ENCODE assay signal across 26 cellular contexts in the genomic region with DNA sequence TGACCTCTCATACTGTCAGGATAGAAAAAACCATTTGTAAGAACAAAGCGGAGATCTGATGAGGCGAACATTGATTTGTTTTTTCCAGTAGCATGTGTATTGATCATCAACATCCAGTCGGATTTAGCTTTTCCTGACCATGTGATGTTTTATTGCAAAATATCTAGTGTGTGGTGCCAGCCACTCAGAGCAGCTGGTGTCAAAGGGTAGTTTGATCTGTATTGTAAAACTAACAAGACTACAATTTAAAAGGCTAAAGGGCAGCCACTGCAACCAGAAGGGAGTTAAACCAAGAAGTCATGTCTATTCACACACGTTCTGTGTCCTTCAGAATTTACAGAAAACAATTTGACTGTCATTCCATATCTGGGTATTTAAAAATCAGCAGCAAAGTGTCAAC.
DNase-seq lines count a peak whose midpoint lies in the region; ATAC-seq, FAIRE-seq and TF ChIP-seq lines count a peak whose summit lies in the region.
"Had no signal": no experiment of that assay in that cellular context is flagged by ENCODE, and none has a peak within 500 bp of the region (broad histone marks: within the 10 kb centered on the region; RNA-seq: fewer than 3 reads in every experiment).

No MANE protein-coding gene starts in this region.

- in situ Hi-C loops in HepG2 (cut with HindIII; ENCODE audit: extremely low pct_ligation_motif_present, low pct_unique_long_range_greater_than_20kb): no loop called here

- H4K20me1 ChIP-seq in HepG2 (ENCODE audit: insufficient read depth, low read length): no peaks in the 10 kb centered on the region
- H4K20me1 ChIP-seq: BLaER1 had no signal

- H3K4me1 ChIP-seq in HepG2 (ENCODE audit: insufficient read depth, low read length) (no peaks in the 10 kb centered on the region), right lobe of liver (peaks cover 0 to 13% (median 2%) of the 10 kb centered on the region in 4 donors)
- H3K4me1 ChIP-seq: BE2C, BLaER1 had no signal

- no peak for TF ChIP-seq EP300 in HepG2 (IDR thresholded peaks at IDR 0.05; ENCODE audit: low read depth in 2 of 2, low read length in 2 of 2)
- no peak for TF ChIP-seq EP300 in HepG2 (CRISPR knock-in tag; IDR thresholded peaks at IDR 0.05; ENCODE audit: borderline replicate concordance)

- H3K79me2 ChIP-seq in HepG2 (ENCODE audit: insufficient read depth, low read length): no peaks in the 10 kb centered on the region

- FAIRE-seq in HepG2 (lab: Jason Lieb, UNC) (no peak), HTR-8/SVneo (lab: Jason Lieb, UNC) (no peak)
- FAIRE-seq: A204.1, GM12878, GM12892, GM18507 had no signal

- no peaks in the 10 kb centered on the region for H3K36me3 ChIP-seq in HepG2 (replicated peaks in 1 of 2; ENCODE audit: control insufficient read depth in 1 of 2, insufficient read depth in 2 of 2, low read length in 2 of 2)
- no peaks in the 10 kb centered on the region for H3K36me3 ChIP-seq in right lobe of liver
- H3K36me3 ChIP-seq: BE2C, BLaER1 had no signal

- H3K27me3 ChIP-seq in HepG2 (ENCODE audit: control insufficient read depth in 1 of 2, insufficient read depth in 2 of 2, low read length in 2 of 2) (no peaks in the 10 kb centered on the region), right lobe of liver (no peaks in the 10 kb centered on the region)
- H3K27me3 ChIP-seq: BE2C, BLaER1 had no signal

- no peak for TF ChIP-seq CTCF in HepG2 (CRISPR knock-in tag; IDR thresholded peaks at IDR 0.05)
- no peak for TF ChIP-seq CTCF in right lobe of liver (IDR thresholded peaks at IDR 0.05)

- H3K9me3 ChIP-seq in HepG2 (ENCODE audit: low read length) (no peaks in the 10 kb centered on the region), right lobe of liver (no peaks in the 10 kb centered on the region)
- H3K9me3 ChIP-seq: BLaER1 had no signal

- H3K4me2 ChIP-seq in HepG2 (ENCODE audit: low read depth, low read length): no peak overlapping the region
- H3K4me2 ChIP-seq: BLaER1 had no signal

- no peak for TF ChIP-seq RAD21 in HepG2 (CRISPR knock-in tag; IDR thresholded peaks at IDR 0.05)

- WGBS in HepG2 (ENCODE audit: low lambda C conversion rate): 13% methylated on average over 4 of the region's 4 CpGs
- WGBS in right lobe of liver (ENCODE audit: insufficient coverage, low coverage, low lambda C conversion rate, missing lambda C conversion rate): 23% methylated on average over 4 of the region's 4 CpGs

- no peak overlapping the region for H3K27ac ChIP-seq in HepG2 (ENCODE audit: extremely low read length, insufficient read depth, low read length)
- H3K27ac ChIP-seq in right lobe of liver: peak overlapping the region in 1 of 3 donors; percentile 15
- H3K27ac ChIP-seq: BLaER1 had no signal

- CTCF ChIA-PET in HepG2 (lab: Yijun Ruan, JAX; ENCODE audit: low intra/inter-chr PET ratio, low total read pairs): no interaction called here

- no TSS peak for BruUV-seq in HepG2 (replicated peaks; lab: Mats Ljungman, UMichigan)

- DNase-seq in left lobe of liver (ENCODE audit: low spot score) (peak; percentile 67), HepG2 (ENCODE audit: low spot score) (no peak), right lobe of liver (peak in 2 of 3 donors; percentile 53 to 59), NCI-H446 treated with DMSO at 0.1 percent for 48 hours (lab: John Stamatoyannopoulos, UW) (no peak), HT-29 (ENCODE audit: low spot score) (no peak), HTR-8/SVneo (ENCODE audit: insufficient read length, low spot score) (no peak)
- DNase-seq: 8988T; ACHN; BE2C; C1 segment of cervical spinal cord; CD4-positive, alpha-beta memory T cell; CD4-positive, CD25-positive, alpha-beta regulatory T cell; CD8-positive, alpha-beta memory T cell; COR-L47; DMS 273 treated with DMSO at 0.1 percent for 48 hours; DMS153; DMS53; DMS79; DND-41; EL; GDM1 had no signal

- TF ChIP-seq POLR2A in HepG2 (IDR thresholded peaks at IDR 0.05; ENCODE audit: insufficient read depth in 1 of 2, low read depth in 2 of 2, low read length in 2 of 2): no peak
- TF ChIP-seq POLR2A in right lobe of liver (IDR thresholded peaks at IDR 0.05): no peak

- intact Hi-C loops in HepG2 (cut with micrococcal nuclease; ENCODE audit: unreplicated experiment) (no loop called here), right lobe of liver (cut with DNase I) (no loop called here)

- no peak overlapping the region for H3K4me3 ChIP-seq in HepG2 (replicated peaks in 1 of 3; ENCODE audit: insufficient read depth in 1 of 3, low read depth in 2 of 3, low read length in 3 of 3)
- H3K4me3 ChIP-seq in right lobe of liver: no peak overlapping the region
- H3K4me3 ChIP-seq: BLaER1, GM12878 had no signal

- ATAC-seq in left lobe of liver (peak; percentile 99), HepG2 (peak; percentile 86), right lobe of liver (peak; percentile 97 to 100 (median 100))
- ATAC-seq: GM12878 had no signal

- no peak overlapping the region for H2AFZ ChIP-seq in HepG2 (ENCODE audit: low read length)

- H3K9ac ChIP-seq in HepG2 (ENCODE audit: insufficient read depth, low read depth, low read length): no peak overlapping the region
- H3K9ac ChIP-seq: BLaER1 had no signal

- POLR2A ChIA-PET in HepG2 (lab: Yijun Ruan, JAX): no interaction called here

TF ChIP-seq in HepG2, 621 proteins besides CTCF, POLR2A, EP300 and RAD21:
- TF ChIP-seq PAXIP1 (CRISPR knock-in tag; conservative IDR thresholded peaks at IDR 0.05) (peak; percentile 31; the same call in 1 of the 2 replicates), SOX6 (IDR thresholded peaks at IDR 0.05) (no peak), SOX6 (CRISPR knock-in tag; IDR thresholded peaks at IDR 0.05) (peak; percentile 43; the same call in 1 of the 2 replicates), NR2F2 (IDR thresholded peaks at IDR 0.05; ENCODE audit: borderline replicate concordance, low read depth) (peak; percentile 72), POGZ (CRISPR knock-in tag; IDR thresholded peaks at IDR 0.05) (peak; percentile 48; the same call in 1 of the 2 replicates), AKAP8 (CRISPR knock-in tag; IDR thresholded peaks at IDR 0.05) (no peak), NR3C1 (CRISPR knock-in tag; IDR thresholded peaks at IDR 0.05) (no peak), PCBP1 (IDR thresholded peaks at IDR 0.05; ENCODE audit: borderline replicate concordance, low read depth, low read length) (no peak), FOXP1 (IDR thresholded peaks at IDR 0.05) (no peak), FOXP1 (CRISPR knock-in tag; IDR thresholded peaks at IDR 0.05) (peak; percentile 43; the same call in 1 of the 2 replicates), ZBTB7B (CRISPR knock-in tag; IDR thresholded peaks at IDR 0.05) (no peak), NFIB (CRISPR knock-in tag; IDR thresholded peaks at IDR 0.05; ENCODE audit: borderline replicate concordance) (no peak), KAT2B (IDR thresholded peaks at IDR 0.05; ENCODE audit: borderline replicate concordance, low read depth, low read length) (0 out of 2 replicates have a peak, but pooled peaks have one; percentile 20), ZMYM4 (CRISPR knock-in tag; IDR thresholded peaks at IDR 0.05) (peak; percentile 50; the same call in 1 of the 2 replicates), CEBPB (IDR thresholded peaks at IDR 0.05; ENCODE audit: borderline replicate concordance, low read depth, low read length) (peak; percentile 33; the same call in 1 of the 2 replicates), NR2F6 (IDR thresholded peaks at IDR 0.05) (peak; percentile 50; the same call in 1 of the 2 replicates), NR2F6 (CRISPR knock-in tag; IDR thresholded peaks at IDR 0.05) (no peak)
- TF ChIP-seq, protein P1, sequence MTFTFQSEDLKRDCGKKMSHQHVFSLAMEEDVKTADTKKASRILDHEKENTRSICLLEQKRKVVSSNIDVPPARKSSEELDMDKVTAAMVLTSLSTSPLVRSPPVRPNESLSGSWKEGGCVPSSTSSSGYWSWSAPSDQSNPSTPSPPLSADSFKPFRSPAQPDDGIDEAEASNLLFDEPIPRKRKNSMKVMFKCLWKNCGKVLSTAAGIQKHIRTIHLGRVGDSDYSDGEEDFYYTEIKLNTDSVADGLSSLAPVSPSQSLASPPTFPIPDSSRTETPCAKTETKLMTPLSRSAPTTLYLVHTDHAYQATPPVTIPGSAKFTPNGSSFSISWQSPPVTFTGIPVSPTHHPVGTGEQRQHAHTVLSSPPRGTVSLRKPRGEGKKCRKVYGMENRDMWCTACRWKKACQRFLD (CRISPR knock-in tag; IDR thresholded peaks at IDR 0.05; ENCODE audit: borderline replicate concordance): no peak

Comparison
In these comparisons a context has a peak if more than half of its experiments do, and no peak if none do; other contexts are left out.
1. DNase-seq: peak in left lobe of liver (single experiment) and right lobe of liver (2 of 3); none in HepG2 (single experiment), NCI-H446 treated with DMSO at 0.1 percent for 48 hours (single experiment), HT-29 (single experiment) and HTR-8/SVneo (single experiment).
2. Peak in every context shown above with its lines, with median percentiles within 50 percentile points of each other: ATAC-seq.